ENCODE assay signal across 7 cellular contexts in the genomic region with DNA sequence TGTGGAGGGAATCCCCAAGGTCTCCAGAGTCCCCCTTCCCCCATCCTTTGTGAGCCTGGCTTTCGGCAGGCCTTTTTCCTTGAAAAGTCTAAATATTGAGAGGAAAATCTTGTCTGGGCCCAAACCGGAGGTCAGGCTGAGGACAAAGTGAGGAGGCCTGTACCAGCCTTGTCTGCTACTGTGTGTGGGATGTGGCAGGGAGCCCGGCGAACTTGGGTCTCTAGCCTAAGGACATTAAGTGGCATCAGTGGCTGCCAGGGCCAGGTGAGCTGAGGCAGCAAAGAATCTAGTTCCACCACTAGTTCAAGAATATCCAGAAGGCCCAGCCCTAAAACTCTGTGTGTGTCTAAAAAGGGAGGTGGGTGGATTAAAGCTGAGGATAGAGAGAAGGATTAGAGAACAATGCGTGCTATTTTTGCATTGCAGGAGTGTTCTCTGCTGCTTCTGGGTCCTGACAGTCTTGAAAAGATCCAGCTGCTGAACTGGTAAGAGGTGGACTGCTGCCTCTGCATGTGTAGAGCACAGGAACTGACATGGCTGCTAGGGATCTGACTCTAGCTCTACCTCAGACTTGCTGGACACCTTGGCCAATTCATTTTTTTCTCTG. TPM values are rescaled to one million over a fixed set of nuclear protein-coding genes. Genes with fewer than 3 reads are reported as not detected.
DNase-seq lines count a peak whose midpoint lies in the region; ATAC-seq and TF ChIP-seq lines count a peak whose summit lies in the region.

No MANE protein-coding gene starts in this region.

- peaks cover 34% of the 10 kb centered on the region for H3K4me1 Mint-ChIP-seq in HFFc6 (ENCODE audit: low read depth)
- H3K4me1 Mint-ChIP-seq in activated T-helper 17 cell treated with anti-CD3 and anti-CD28 coated beads, Interleukin-2, amount 50 U/mL, for 72 hours = peaks cover 10% of the 10 kb centered on the region
- H3K4me1 Mint-ChIP-seq in stimulated activated naive B cell treated with anti-CD40 and anti-IgM and Interleukin-4, amounts not matched to agents 10 μg/mL and 1 μg/mL and 100 μg/mL, for 72 hours = peaks cover 5 to 17% of the 10 kb centered on the region in 2 donors

- peaks cover 3% of the 10 kb centered on the region for H3K4me1 ChIP-seq in iPS-15b (ENCODE audit: control insufficient read depth, insufficient read depth, low read length)

- no peak for DNase-seq in HFFc6
- no peak for DNase-seq in stimulated activated naive B cell treated with anti-CD40 and anti-IgM and Interleukin-4, amounts not matched to agents 10 μg/mL and 1 μg/mL and 100 μg/mL, for 72 hours
- DNase-seq in NK-92 treated with Interleukin-12 subunit alpha and Interleukin-12 subunit beta, amount 100 ng/mL, for 24 hours (lab: John Stamatoyannopoulos, UW) = no peak

- H3K4me3 ChIP-seq in iPS-15b (ENCODE audit: low read depth, low read length) = peak overlapping the region; percentile 65

- no peak for TF ChIP-seq CTCF in HFFc6 (IDR thresholded peaks at IDR 0.05)

- H3K27me3 ChIP-seq in iPS-15b (ENCODE audit: control insufficient read depth, insufficient read depth, low read length) = peaks cover 10% of the 10 kb centered on the region

- ATAC-seq in activated T-helper 17 cell treated with anti-CD3 and anti-CD28 coated beads, Interleukin-2, amount 50 U/mL, for 72 hours (replicated peaks) = no peak
- ATAC-seq in stimulated activated naive B cell treated with anti-CD40 and anti-IgM and Interleukin-4, amounts not matched to agents 10 μg/mL and 1 μg/mL and 100 μg/mL, for 72 hours (replicated peaks) = no peak
- ATAC-seq in HG02938 (IDR thresholded peaks at IDR 0.05; ENCODE audit: unreplicated experiment) = no peak
- no peak for ATAC-seq in HG03521 (IDR thresholded peaks at IDR 0.05; ENCODE audit: unreplicated experiment)

- no peaks in the 10 kb centered on the region for H3K36me3 Mint-ChIP-seq in HFFc6 (ENCODE audit: low read depth)
- no peaks in the 10 kb centered on the region for H3K36me3 Mint-ChIP-seq in activated T-helper 17 cell treated with anti-CD3 and anti-CD28 coated beads, Interleukin-2, amount 50 U/mL, for 72 hours (ENCODE audit: low read depth)
- no peaks in the 10 kb centered on the region for H3K36me3 Mint-ChIP-seq in stimulated activated naive B cell treated with anti-CD40 and anti-IgM and Interleukin-4, amounts not matched to agents 10 μg/mL and 1 μg/mL and 100 μg/mL, for 72 hours

- H3K27me3 Mint-ChIP-seq in HFFc6 (ENCODE audit: insufficient read depth) = no peaks in the 10 kb centered on the region; the same call in 1 of the 2 replicates
- H3K27me3 Mint-ChIP-seq in activated T-helper 17 cell treated with anti-CD3 and anti-CD28 coated beads, Interleukin-2, amount 50 U/mL, for 72 hours = no peaks in the 10 kb centered on the region
- no peaks in the 10 kb centered on the region for H3K27me3 Mint-ChIP-seq in stimulated activated naive B cell treated with anti-CD40 and anti-IgM and Interleukin-4, amounts not matched to agents 10 μg/mL and 1 μg/mL and 100 μg/mL, for 72 hours

- H3K9me3 Mint-ChIP-seq in HFFc6 = no peaks in the 10 kb centered on the region
- H3K9me3 Mint-ChIP-seq in activated T-helper 17 cell treated with anti-CD3 and anti-CD28 coated beads, Interleukin-2, amount 50 U/mL, for 72 hours = no peaks in the 10 kb centered on the region
- H3K9me3 Mint-ChIP-seq in stimulated activated naive B cell treated with anti-CD40 and anti-IgM and Interleukin-4, amounts not matched to agents 10 μg/mL and 1 μg/mL and 100 μg/mL, for 72 hours = no peaks in the 10 kb centered on the region

- H3K9me3 ChIP-seq in iPS-15b (ENCODE audit: control insufficient read depth, insufficient read depth, low read length) = peaks cover 4% of the 10 kb centered on the region

- H3K9ac ChIP-seq in iPS-15b (ENCODE audit: low read depth, low read length) = no peak overlapping the region

- H3K27ac Mint-ChIP-seq in HFFc6 = peak overlapping the region; percentile 94
- peak overlapping the region; percentile 71 for H3K27ac Mint-ChIP-seq in activated T-helper 17 cell treated with anti-CD3 and anti-CD28 coated beads, Interleukin-2, amount 50 U/mL, for 72 hours
- peak overlapping the region; percentile 98 for H3K27ac Mint-ChIP-seq in stimulated activated naive B cell treated with anti-CD40 and anti-IgM and Interleukin-4, amounts not matched to agents 10 μg/mL and 1 μg/mL and 100 μg/mL, for 72 hours

- H3K36me3 ChIP-seq in iPS-15b (ENCODE audit: control insufficient read depth, insufficient read depth, low read length) = no peaks in the 10 kb centered on the region

- peak overlapping the region; percentile 89 for H3K4me3 Mint-ChIP-seq in HFFc6
- peak overlapping the region; percentile 75 for H3K4me3 Mint-ChIP-seq in activated T-helper 17 cell treated with anti-CD3 and anti-CD28 coated beads, Interleukin-2, amount 50 U/mL, for 72 hours
- H3K4me3 Mint-ChIP-seq in stimulated activated naive B cell treated with anti-CD40 and anti-IgM and Interleukin-4, amounts not matched to agents 10 μg/mL and 1 μg/mL and 100 μg/mL, for 72 hours = peak overlapping the region; percentile 90 to 95

RNA-seq across cellular contexts. Expression of a gene that starts 1.2 kb away (rescaled TPM):
- 1 to 10 TPM; 1.6 to 2.1 (median 2.0) TPM for total RNA-seq in HFFc6 (2021; fragmentation: NEBNext Ultra II Directional; extraction: Animal tissue kit (Norgen Biotek cat#: 25700))
- total RNA-seq in activated T-helper 17 cell treated with anti-CD3 and anti-CD28 coated beads, Interleukin-2, amount 50 U/mL, for 72 hours = 1 to 10 TPM; 3.0 TPM

RNA-seq across cellular contexts. Expression of a gene that starts 23.7 kb away (rescaled TPM):
- not detected for total RNA-seq in HFFc6 (2021; fragmentation: NEBNext Ultra II Directional; extraction: Animal tissue kit (Norgen Biotek cat#: 25700))
- total RNA-seq in activated T-helper 17 cell treated with anti-CD3 and anti-CD28 coated beads, Interleukin-2, amount 50 U/mL, for 72 hours = not detected
